Comparison of ENCODE assay signal across 10 cellular contexts in the genomic region with DNA sequence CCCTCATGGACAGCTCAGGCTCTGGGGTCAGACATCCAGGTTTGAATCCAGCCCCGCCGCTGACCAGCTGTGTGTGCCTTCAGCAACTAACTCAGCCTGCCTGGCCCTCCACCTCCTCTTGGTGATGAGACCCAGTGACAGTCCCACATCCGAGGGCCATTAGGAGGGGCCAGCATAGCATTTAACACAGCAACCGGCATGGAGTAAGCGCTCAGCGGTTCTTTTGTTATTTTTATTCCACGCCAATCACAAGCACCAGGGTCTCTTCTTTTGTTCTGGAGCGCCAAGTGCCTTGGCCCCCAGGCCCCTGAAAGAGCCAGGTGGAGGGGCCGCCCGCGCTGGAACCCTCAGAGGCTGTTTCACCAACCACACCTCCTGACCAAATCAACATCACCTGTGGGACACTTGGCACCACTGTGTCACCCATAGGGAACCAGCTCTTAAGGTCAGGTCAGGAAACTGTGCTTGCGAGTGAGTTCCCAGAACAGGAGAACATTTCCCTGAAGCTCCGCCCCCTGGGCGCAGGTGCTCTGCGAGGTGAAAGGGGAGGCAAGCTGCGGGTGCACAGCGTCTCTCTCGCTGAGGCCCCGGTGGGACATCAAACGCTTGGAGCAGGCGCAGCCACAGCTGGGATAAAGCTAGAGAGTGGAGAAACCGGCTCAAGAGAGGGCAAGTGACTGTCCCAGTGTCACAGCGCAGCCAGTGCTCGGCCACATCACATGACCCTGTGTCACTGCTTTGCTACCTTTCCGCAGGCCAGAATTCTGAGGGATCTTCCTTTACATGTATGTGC.
DNase-seq lines count a peak whose midpoint lies in the region; TF ChIP-seq lines count a peak whose summit lies in the region.
"Had no signal": no experiment of that assay in that cellular context is flagged by ENCODE, and none has a peak within 500 bp of the region (broad histone marks: within the 10 kb centered on the region; RNA-seq: fewer than 3 reads in every experiment).

No MANE protein-coding gene starts in this region.

- no peaks in the 10 kb centered on the region for H3K9me3 ChIP-seq in PC-9 (ENCODE audit: insufficient read depth, low read depth)

- H3K4me1 Mint-ChIP-seq in glutamatergic neuron (ENCODE audit: low read depth, unreplicated experiment): no peaks in the 10 kb centered on the region

- no peak overlapping the region for H2AFZ ChIP-seq in PC-9

- no peak overlapping the region for H3K27ac Mint-ChIP-seq in glutamatergic neuron (ENCODE audit: unreplicated experiment)

- H3K9me3 Mint-ChIP-seq in glutamatergic neuron (ENCODE audit: unreplicated experiment): peaks cover 2% of the 10 kb centered on the region

- no peak overlapping the region for H3K27ac ChIP-seq in PC-9
- H3K27ac ChIP-seq: brain microvascular endothelial cell had no signal

- no peak for TF ChIP-seq CTCF in glutamatergic neuron (IDR thresholded peaks at IDR 0.05; ENCODE audit: partially characterized antibody, unreplicated experiment)
- TF ChIP-seq CTCF in PC-9 (conservative IDR thresholded peaks at IDR 0.05): no peak

- no peaks in the 10 kb centered on the region for H3K36me3 ChIP-seq in PC-9 (ENCODE audit: low read depth)
- H3K36me3 ChIP-seq: brain microvascular endothelial cell had no signal

- DNase-seq in NCI-H2171 treated with DMSO at 0.1 percent for 48 hours (lab: John Stamatoyannopoulos, UW): peak; percentile 12
- DNase-seq in NCI-H2171 (lab: John Stamatoyannopoulos, UW): no peak
- DNase-seq in activated CD4-positive, alpha-beta T cell treated with anti-CD3 and anti-CD28 coated beads for 4 hours: peak; percentile 56 to 57
- peak; percentile 56 for DNase-seq in glutamatergic neuron
- DNase-seq in stimulated activated CD4-positive, alpha-beta T cell treated with anti-CD3 and anti-CD28 coated beads, Interleukin-4, amount 100 ng/mL, for 4 hours: peak; percentile 34 to 66
- no peak for DNase-seq in HPDE6-E6E7 (ENCODE audit: extremely low spot score)
- no peak for DNase-seq in NK-92 treated with Interleukin-12 subunit alpha and Interleukin-12 subunit beta, amount 100 ng/mL, for 24 hours (lab: John Stamatoyannopoulos, UW)
- DNase-seq in PC-9: no peak
- DNase-seq: brain microvascular endothelial cell, IMR-90 had no signal

- H4K20me1 ChIP-seq in PC-9 (ENCODE audit: insufficient read depth): no peaks in the 10 kb centered on the region

- CTCF ChIA-PET in PC-9 (lab: Charles Lee): no interaction called here

- intact Hi-C loops in PC-9 (cut with micrococcal nuclease; ENCODE audit: unreplicated experiment): no loop called here

- BruUV-seq in PC-9 (replicated peaks; lab: Mats Ljungman, UMichigan): no TSS peak

- H3K4me3 ChIP-seq in PC-9: no peak overlapping the region

- no peak overlapping the region for H3K4me2 ChIP-seq in PC-9

- no peak overlapping the region for H3K4me3 Mint-ChIP-seq in glutamatergic neuron (ENCODE audit: unreplicated experiment)

- no peaks in the 10 kb centered on the region for H3K36me3 Mint-ChIP-seq in glutamatergic neuron (ENCODE audit: unreplicated experiment)

- peaks cover 5% of the 10 kb centered on the region; the same call in 1 of the 2 replicates for H3F3A ChIP-seq in PC-9 (ENCODE audit: insufficient read depth, low read depth)

- POLR2A ChIA-PET in PC-9 (lab: Charles Lee; ENCODE audit: unreplicated experiment): no interaction called here

- H3K27me3 Mint-ChIP-seq in glutamatergic neuron (ENCODE audit: unreplicated experiment): no peaks in the 10 kb centered on the region

- H3K9me2 ChIP-seq in PC-9 (ENCODE audit: insufficient read depth): no peaks in the 10 kb centered on the region

- no peaks in the 10 kb centered on the region for H3K79me2 ChIP-seq in PC-9 (ENCODE audit: low read depth)

- no peaks in the 10 kb centered on the region for H3K27me3 ChIP-seq in PC-9 (ENCODE audit: insufficient read depth, low read depth)

- H3K4me1 ChIP-seq in PC-9 (replicated peaks; ENCODE audit: insufficient read depth): peaks cover 25% of the 10 kb centered on the region

Comparison
In these comparisons a context has a peak if more than half of its experiments do, and no peak if none do; other contexts are left out.
1. DNase-seq: peak in NCI-H2171 treated with DMSO at 0.1 percent for 48 hours (single experiment), activated CD4-positive, alpha-beta T cell treated with anti-CD3 and anti-CD28 coated beads for 4 hours (2 of 2), glutamatergic neuron (single experiment) and stimulated activated CD4-positive, alpha-beta T cell treated with anti-CD3 and anti-CD28 coated beads, Interleukin-4, amount 100 ng/mL, for 4 hours (2 of 2); none in NCI-H2171 (single experiment), HPDE6-E6E7 (single experiment), NK-92 treated with Interleukin-12 subunit alpha and Interleukin-12 subunit beta, amount 100 ng/mL, for 24 hours (single experiment) and PC-9 (0 of 2).